1 cellular context compared by ENCODE assay signal in genomic region chr11:129530154-129530895, GRCh38.
TF ChIP-seq lines count a peak whose summit lies in the region.

No MANE protein-coding gene starts in this region.

TF ChIP-seq in HepG2, 621 proteins besides CTCF, POLR2A, EP300 and RAD21 (continued from another document and continues in another):
- TF ChIP-seq, protein P1, sequence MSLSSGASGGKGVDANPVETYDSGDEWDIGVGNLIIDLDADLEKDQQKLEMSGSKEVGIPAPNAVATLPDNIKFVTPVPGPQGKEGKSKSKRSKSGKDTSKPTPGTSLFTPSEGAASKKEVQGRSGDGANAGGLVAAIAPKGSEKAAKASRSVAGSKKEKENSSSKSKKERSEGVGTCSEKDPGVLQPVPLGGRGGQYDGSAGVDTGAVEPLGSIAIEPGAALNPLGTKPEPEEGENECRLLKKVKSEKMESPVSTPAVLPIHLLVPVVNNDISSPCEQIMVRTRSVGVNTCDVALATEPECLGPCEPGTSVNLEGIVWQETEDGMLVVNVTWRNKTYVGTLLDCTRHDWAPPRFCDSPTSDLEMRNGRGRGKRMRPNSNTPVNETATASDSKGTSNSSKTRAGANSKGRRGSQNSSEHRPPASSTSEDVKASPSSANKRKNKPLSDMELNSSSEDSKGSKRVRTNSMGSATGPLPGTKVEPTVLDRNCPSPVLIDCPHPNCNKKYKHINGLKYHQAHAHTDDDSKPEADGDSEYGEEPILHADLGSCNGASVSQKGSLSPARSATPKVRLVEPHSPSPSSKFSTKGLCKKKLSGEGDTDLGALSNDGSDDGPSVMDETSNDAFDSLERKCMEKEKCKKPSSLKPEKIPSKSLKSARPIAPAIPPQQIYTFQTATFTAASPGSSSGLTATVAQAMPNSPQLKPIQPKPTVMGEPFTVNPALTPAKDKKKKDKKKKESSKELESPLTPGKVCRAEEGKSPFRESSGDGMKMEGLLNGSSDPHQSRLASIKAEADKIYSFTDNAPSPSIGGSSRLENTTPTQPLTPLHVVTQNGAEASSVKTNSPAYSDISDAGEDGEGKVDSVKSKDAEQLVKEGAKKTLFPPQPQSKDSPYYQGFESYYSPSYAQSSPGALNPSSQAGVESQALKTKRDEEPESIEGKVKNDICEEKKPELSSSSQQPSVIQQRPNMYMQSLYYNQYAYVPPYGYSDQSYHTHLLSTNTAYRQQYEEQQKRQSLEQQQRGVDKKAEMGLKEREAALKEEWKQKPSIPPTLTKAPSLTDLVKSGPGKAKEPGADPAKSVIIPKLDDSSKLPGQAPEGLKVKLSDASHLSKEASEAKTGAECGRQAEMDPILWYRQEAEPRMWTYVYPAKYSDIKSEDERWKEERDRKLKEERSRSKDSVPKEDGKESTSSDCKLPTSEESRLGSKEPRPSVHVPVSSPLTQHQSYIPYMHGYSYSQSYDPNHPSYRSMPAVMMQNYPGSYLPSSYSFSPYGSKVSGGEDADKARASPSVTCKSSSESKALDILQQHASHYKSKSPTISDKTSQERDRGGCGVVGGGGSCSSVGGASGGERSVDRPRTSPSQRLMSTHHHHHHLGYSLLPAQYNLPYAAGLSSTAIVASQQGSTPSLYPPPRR (CRISPR knock-in tag; IDR thresholded peaks at IDR 0.05; ENCODE audit: borderline replicate concordance) = no peak
- TF ChIP-seq, protein P2, sequence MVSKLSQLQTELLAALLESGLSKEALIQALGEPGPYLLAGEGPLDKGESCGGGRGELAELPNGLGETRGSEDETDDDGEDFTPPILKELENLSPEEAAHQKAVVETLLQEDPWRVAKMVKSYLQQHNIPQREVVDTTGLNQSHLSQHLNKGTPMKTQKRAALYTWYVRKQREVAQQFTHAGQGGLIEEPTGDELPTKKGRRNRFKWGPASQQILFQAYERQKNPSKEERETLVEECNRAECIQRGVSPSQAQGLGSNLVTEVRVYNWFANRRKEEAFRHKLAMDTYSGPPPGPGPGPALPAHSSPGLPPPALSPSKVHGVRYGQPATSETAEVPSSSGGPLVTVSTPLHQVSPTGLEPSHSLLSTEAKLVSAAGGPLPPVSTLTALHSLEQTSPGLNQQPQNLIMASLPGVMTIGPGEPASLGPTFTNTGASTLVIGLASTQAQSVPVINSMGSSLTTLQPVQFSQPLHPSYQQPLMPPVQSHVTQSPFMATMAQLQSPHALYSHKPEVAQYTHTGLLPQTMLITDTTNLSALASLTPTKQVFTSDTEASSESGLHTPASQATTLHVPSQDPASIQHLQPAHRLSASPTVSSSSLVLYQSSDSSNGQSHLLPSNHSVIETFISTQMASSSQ (IDR thresholded peaks at IDR 0.05; ENCODE audit: low read depth) = no peak
- TF ChIP-seq, protein P2 (CRISPR knock-in tag; IDR thresholded peaks at IDR 0.05; ENCODE audit: borderline replicate concordance) = peak; percentile 37; the same call in 1 of the 2 replicates
- TF ChIP-seq BCL3 (CRISPR knock-in tag; IDR thresholded peaks at IDR 0.05) = no peak
- no peak for TF ChIP-seq ZNF280B (CRISPR knock-in tag; IDR thresholded peaks at IDR 0.05; ENCODE audit: borderline replicate concordance)
- no peak for TF ChIP-seq PCBP2 (optimal IDR thresholded peaks at IDR 0.05; ENCODE audit: low read depth, low read length, poor library complexity, severe bottlenecking)
- no peak for TF ChIP-seq ZNF546 (CRISPR knock-in tag; conservative IDR thresholded peaks at IDR 0.05)
- TF ChIP-seq ZNF850 (CRISPR knock-in tag; conservative IDR thresholded peaks at IDR 0.05) = no peak
- TF ChIP-seq PHF8 (CRISPR knock-in tag; IDR thresholded peaks at IDR 0.05) = 0 out of 2 replicates have a peak, but pooled peaks have one; percentile 20
- no peak for TF ChIP-seq PHF5A (CRISPR knock-in tag; IDR thresholded peaks at IDR 0.05; ENCODE audit: low read depth, unreplicated experiment)
- 0 out of 2 replicates have a peak, but pooled peaks have one; percentile 75 for TF ChIP-seq ZNF512B (CRISPR knock-in tag; IDR thresholded peaks at IDR 0.05; ENCODE audit: borderline replicate concordance)
- TF ChIP-seq, protein P3, sequence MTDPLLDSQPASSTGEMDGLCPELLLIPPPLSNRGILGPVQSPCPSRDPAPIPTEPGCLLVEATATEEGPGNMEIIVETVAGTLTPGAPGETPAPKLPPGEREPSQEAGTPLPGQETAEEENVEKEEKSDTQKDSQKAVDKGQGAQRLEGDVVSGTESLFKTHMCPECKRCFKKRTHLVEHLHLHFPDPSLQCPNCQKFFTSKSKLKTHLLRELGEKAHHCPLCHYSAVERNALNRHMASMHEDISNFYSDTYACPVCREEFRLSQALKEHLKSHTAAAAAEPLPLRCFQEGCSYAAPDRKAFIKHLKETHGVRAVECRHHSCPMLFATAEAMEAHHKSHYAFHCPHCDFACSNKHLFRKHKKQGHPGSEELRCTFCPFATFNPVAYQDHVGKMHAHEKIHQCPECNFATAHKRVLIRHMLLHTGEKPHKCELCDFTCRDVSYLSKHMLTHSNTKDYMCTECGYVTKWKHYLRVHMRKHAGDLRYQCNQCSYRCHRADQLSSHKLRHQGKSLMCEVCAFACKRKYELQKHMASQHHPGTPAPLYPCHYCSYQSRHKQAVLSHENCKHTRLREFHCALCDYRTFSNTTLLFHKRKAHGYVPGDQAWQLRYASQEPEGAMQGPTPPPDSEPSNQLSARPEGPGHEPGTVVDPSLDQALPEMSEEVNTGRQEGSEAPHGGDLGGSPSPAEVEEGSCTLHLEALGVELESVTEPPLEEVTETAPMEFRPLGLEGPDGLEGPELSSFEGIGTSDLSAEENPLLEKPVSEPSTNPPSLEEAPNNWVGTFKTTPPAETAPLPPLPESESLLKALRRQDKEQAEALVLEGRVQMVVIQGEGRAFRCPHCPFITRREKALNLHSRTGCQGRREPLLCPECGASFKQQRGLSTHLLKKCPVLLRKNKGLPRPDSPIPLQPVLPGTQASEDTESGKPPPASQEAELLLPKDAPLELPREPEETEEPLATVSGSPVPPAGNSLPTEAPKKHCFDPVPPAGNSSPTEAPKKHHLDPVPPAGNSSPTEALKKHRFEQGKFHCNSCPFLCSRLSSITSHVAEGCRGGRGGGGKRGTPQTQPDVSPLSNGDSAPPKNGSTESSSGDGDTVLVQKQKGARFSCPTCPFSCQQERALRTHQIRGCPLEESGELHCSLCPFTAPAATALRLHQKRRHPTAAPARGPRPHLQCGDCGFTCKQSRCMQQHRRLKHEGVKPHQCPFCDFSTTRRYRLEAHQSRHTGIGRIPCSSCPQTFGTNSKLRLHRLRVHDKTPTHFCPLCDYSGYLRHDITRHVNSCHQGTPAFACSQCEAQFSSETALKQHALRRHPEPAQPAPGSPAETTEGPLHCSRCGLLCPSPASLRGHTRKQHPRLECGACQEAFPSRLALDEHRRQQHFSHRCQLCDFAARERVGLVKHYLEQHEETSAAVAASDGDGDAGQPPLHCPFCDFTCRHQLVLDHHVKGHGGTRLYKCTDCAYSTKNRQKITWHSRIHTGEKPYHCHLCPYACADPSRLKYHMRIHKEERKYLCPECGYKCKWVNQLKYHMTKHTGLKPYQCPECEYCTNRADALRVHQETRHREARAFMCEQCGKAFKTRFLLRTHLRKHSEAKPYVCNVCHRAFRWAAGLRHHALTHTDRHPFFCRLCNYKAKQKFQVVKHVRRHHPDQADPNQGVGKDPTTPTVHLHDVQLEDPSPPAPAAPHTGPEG (CRISPR knock-in tag; IDR thresholded peaks at IDR 0.05) = no peak
- TF ChIP-seq ZNF260 (CRISPR knock-in tag; IDR thresholded peaks at IDR 0.05; ENCODE audit: borderline replicate concordance, low read depth) = no peak
- TF ChIP-seq ZFX (CRISPR knock-in tag; IDR thresholded peaks at IDR 0.05; ENCODE audit: low read depth) = peak; percentile 29; the same call in 1 of the 2 replicates
- TF ChIP-seq ZSCAN20 (CRISPR knock-in tag; IDR thresholded peaks at IDR 0.05; ENCODE audit: borderline replicate concordance) = no peak
- TF ChIP-seq SNAPC5 (CRISPR knock-in tag; IDR thresholded peaks at IDR 0.05; ENCODE audit: borderline replicate concordance) = no peak
- peak; percentile 95 for TF ChIP-seq ZNF644 (CRISPR knock-in tag; IDR thresholded peaks at IDR 0.05; ENCODE audit: low read depth)
- no peak for TF ChIP-seq ZNF235 (CRISPR knock-in tag; IDR thresholded peaks at IDR 0.05; ENCODE audit: borderline replicate concordance)
- TF ChIP-seq ZNF138 (CRISPR knock-in tag; IDR thresholded peaks at IDR 0.05; ENCODE audit: low read depth) = no peak
- TF ChIP-seq, protein P4, sequence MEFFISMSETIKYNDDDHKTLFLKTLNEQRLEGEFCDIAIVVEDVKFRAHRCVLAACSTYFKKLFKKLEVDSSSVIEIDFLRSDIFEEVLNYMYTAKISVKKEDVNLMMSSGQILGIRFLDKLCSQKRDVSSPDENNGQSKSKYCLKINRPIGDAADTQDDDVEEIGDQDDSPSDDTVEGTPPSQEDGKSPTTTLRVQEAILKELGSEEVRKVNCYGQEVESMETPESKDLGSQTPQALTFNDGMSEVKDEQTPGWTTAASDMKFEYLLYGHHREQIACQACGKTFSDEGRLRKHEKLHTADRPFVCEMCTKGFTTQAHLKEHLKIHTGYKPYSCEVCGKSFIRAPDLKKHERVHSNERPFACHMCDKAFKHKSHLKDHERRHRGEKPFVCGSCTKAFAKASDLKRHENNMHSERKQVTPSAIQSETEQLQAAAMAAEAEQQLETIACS (CRISPR knock-in tag; IDR thresholded peaks at IDR 0.05) = no peak
- no peak for TF ChIP-seq SNRNP70 (IDR thresholded peaks at IDR 0.05; ENCODE audit: low read depth, low read length)
- TF ChIP-seq, protein P5, sequence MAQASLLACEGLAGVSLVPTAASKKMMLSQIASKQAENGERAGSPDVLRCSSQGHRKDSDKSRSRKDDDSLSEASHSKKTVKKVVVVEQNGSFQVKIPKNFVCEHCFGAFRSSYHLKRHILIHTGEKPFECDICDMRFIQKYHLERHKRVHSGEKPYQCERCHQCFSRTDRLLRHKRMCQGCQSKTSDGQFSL (CRISPR knock-in tag; IDR thresholded peaks at IDR 0.05) = no peak
- TF ChIP-seq, protein P6, sequence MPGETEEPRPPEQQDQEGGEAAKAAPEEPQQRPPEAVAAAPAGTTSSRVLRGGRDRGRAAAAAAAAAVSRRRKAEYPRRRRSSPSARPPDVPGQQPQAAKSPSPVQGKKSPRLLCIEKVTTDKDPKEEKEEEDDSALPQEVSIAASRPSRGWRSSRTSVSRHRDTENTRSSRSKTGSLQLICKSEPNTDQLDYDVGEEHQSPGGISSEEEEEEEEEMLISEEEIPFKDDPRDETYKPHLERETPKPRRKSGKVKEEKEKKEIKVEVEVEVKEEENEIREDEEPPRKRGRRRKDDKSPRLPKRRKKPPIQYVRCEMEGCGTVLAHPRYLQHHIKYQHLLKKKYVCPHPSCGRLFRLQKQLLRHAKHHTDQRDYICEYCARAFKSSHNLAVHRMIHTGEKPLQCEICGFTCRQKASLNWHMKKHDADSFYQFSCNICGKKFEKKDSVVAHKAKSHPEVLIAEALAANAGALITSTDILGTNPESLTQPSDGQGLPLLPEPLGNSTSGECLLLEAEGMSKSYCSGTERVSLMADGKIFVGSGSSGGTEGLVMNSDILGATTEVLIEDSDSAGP (CRISPR knock-in tag; IDR thresholded peaks at IDR 0.05; ENCODE audit: borderline replicate concordance) = peak; percentile 28; the same call in 1 of the 2 replicates
- no peak for TF ChIP-seq SOX6 (IDR thresholded peaks at IDR 0.05)
- TF ChIP-seq SOX6 (CRISPR knock-in tag; IDR thresholded peaks at IDR 0.05) = peak; percentile 73
